In genomic region chr1:201945157-201945556, GRCh38 we compare ENCODE assay signal across 1 cellular context.
TF ChIP-seq lines count a peak whose summit lies in the region.

No MANE protein-coding gene starts in this region.

TF ChIP-seq in K562, 482 proteins besides CTCF, POLR2A, EP300 and RAD21 (continued from another document and continues in another):
- no peak for TF ChIP-seq ZNF764 (CRISPR knock-in tag; IDR thresholded peaks at IDR 0.05; ENCODE audit: low read depth)
- no peak for TF ChIP-seq ZNF75A (CRISPR knock-in tag; IDR thresholded peaks at IDR 0.05)
- TF ChIP-seq MED1 (CRISPR knock-in tag; IDR thresholded peaks at IDR 0.05; ENCODE audit: borderline replicate concordance) = no peak
- TF ChIP-seq MAFF (IDR thresholded peaks at IDR 0.05; ENCODE audit: low read length) = no peak
- peak; percentile 31; the same call in 1 of the 2 replicates for TF ChIP-seq ARID2 (IDR thresholded peaks at IDR 0.05)
- no peak for TF ChIP-seq HCFC1 (IDR thresholded peaks at IDR 0.05; ENCODE audit: low read depth, low read length)
- no peak for TF ChIP-seq CREB5 (CRISPR knock-in tag; IDR thresholded peaks at IDR 0.05)
- TF ChIP-seq HMBOX1 (IDR thresholded peaks at IDR 0.05) = no peak
- TF ChIP-seq HDAC1 (IDR thresholded peaks at IDR 0.05) = peak in 1 of 2 experiments; percentile 54; a peak in 2 of 4 replicates
- TF ChIP-seq SMARCA5 (IDR thresholded peaks at IDR 0.05) = no peak
- TF ChIP-seq SIN3B (IDR thresholded peaks at IDR 0.05; ENCODE audit: low read depth) = no peak
- no peak for TF ChIP-seq CBX1 (IDR thresholded peaks at IDR 0.05; ENCODE audit: low read depth)
- TF ChIP-seq ZBTB40 (IDR thresholded peaks at IDR 0.05) = no peak
- no peak for TF ChIP-seq ZBTB40 (CRISPR knock-in tag; IDR thresholded peaks at IDR 0.05)
- TF ChIP-seq ZBTB33 (CRISPR knock-in tag; IDR thresholded peaks at IDR 0.05) = no peak
- no peak for TF ChIP-seq IRF9 (tag; IDR thresholded peaks at IDR 0.05)
- 0 out of 2 replicates have a peak, but pooled peaks have one; percentile 14 for TF ChIP-seq ZC3H8 (IDR thresholded peaks at IDR 0.05)
- no peak for TF ChIP-seq CAMTA2 (CRISPR knock-in tag; conservative IDR thresholded peaks at IDR 0.05)
- TF ChIP-seq NEUROD1 (IDR thresholded peaks at IDR 0.05; ENCODE audit: borderline replicate concordance, low read depth, low read length, partially characterized antibody) = no peak
- no peak for TF ChIP-seq NFRKB (IDR thresholded peaks at IDR 0.05; ENCODE audit: low read depth)
- no peak for TF ChIP-seq ELF1 (tag; IDR thresholded peaks at IDR 0.05)
- no peak for TF ChIP-seq FOXJ2 (tag; IDR thresholded peaks at IDR 0.05)
- no peak for TF ChIP-seq TBP (optimal IDR thresholded peaks at IDR 0.05; ENCODE audit: low read depth, low read length)
- TF ChIP-seq CLOCK (CRISPR knock-in tag; IDR thresholded peaks at IDR 0.05; ENCODE audit: borderline replicate concordance) = no peak
- TF ChIP-seq PRMT5 (CRISPR knock-in tag; IDR thresholded peaks at IDR 0.05) = no peak
- TF ChIP-seq MLLT1 (IDR thresholded peaks at IDR 0.05) = peak; percentile 9 to 67; a peak in 1 of 4 replicates
- TF ChIP-seq UBTF (IDR thresholded peaks at IDR 0.05; ENCODE audit: borderline replicate concordance in 1 of 2, low read depth in 2 of 2, low read length in 2 of 2) = no peak
- TF ChIP-seq BRF1 (IDR thresholded peaks at IDR 0.05; ENCODE audit: borderline replicate concordance, extremely low read depth, insufficient read length) = no peak
- no peak for TF ChIP-seq CBX2 (IDR thresholded peaks at IDR 0.05; ENCODE audit: insufficient read depth, low read length, poor library complexity, severe bottlenecking)
- TF ChIP-seq PHTF2 (CRISPR knock-in tag; IDR thresholded peaks at IDR 0.05) = no peak
- peak; percentile 65; the same call in 1 of the 2 replicates for TF ChIP-seq GATAD2A (IDR thresholded peaks at IDR 0.05)
- no peak for TF ChIP-seq CREB3 (tag; conservative IDR thresholded peaks at IDR 0.05; ENCODE audit: low read depth)
- TF ChIP-seq NCOA2 (IDR thresholded peaks at IDR 0.05; ENCODE audit: partially characterized antibody in 2 of 2) = no peak
- TF ChIP-seq ZBTB9 (CRISPR knock-in tag; IDR thresholded peaks at IDR 0.05) = no peak
- no peak for TF ChIP-seq ARHGAP35 (IDR thresholded peaks at IDR 0.05; ENCODE audit: partially characterized antibody)
